1 cellular context compared by ENCODE assay signal in the genomic region with DNA sequence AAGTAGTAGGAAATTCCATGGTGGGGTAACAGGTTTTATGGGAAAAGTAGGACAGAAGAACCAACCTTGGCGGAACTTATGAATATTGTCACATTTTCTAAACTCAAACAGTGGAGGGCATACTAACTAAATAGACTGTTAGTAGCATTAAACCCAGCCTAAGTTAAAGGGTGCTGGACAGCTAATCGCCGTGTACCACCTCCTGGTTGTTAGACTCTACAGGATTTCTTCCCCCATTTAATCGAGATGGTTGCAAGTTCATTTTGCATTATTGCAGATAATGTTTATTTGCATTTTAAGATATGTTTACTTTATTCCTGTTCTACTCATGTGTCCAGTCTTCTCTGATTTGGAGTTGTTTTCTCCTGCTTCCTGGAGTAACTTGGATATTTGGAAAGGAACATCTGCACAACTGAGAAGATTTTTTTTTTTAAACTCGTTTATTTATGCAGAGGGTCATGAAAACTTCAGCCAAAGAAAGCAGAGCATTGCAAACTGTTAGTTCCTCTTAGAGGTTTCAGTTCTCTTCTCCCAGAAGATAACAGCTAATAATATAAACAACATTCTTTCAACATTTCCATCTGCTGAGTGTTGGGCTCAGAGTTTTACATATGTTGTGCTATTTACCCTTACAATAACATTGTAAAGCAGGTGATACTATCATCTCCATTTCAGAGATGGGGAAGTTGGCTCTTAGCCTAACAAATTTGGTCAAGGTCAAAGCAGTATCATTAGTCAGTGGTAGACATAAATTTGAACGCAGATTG.
TF ChIP-seq lines count a peak whose summit lies in the region.

No MANE protein-coding gene starts in this region.

TF ChIP-seq in HEK293, 187 proteins besides CTCF, POLR2A, EP300 and RAD21 (continued from another document and continues in another):
- TF ChIP-seq REST (tag by site-specific recombination; IDR thresholded peaks at IDR 0.05) (peak; percentile 71), ZNF843 (tag by site-specific recombination; IDR thresholded peaks at IDR 0.05) (peak; percentile 73), RBAK (tag by site-specific recombination; IDR thresholded peaks at IDR 0.05) (no peak), ZNF23 (tag by site-specific recombination; IDR thresholded peaks at IDR 0.05; ENCODE audit: borderline replicate concordance) (no peak), ZNF529 (tag by site-specific recombination; IDR thresholded peaks at IDR 0.05; ENCODE audit: insufficient replicate concordance) (no peak), ZEB2 (tag by site-specific recombination; IDR thresholded peaks at IDR 0.05) (no peak), ZNF133 (tag by site-specific recombination; IDR thresholded peaks at IDR 0.05) (peak; percentile 76; the same call in 1 of the 2 replicates), ZNF169 (tag by site-specific recombination; IDR thresholded peaks at IDR 0.05) (no peak), ZNF416 (tag by site-specific recombination; IDR thresholded peaks at IDR 0.05) (no peak), SETDB1 (IDR thresholded peaks at IDR 0.05; ENCODE audit: insufficient read length, low read length) (no peak), ZNF155 (tag by site-specific recombination; IDR thresholded peaks at IDR 0.05) (no peak), ZNF174 (tag by site-specific recombination; IDR thresholded peaks at IDR 0.05) (no peak), FEZF1 (tag by site-specific recombination; IDR thresholded peaks at IDR 0.05) (peak; percentile 51), BCL11A (tag by site-specific recombination; IDR thresholded peaks at IDR 0.05; ENCODE audit: low read depth) (no peak), SP3 (tag by site-specific recombination; IDR thresholded peaks at IDR 0.05) (no peak), ZNF76 (tag by site-specific recombination; IDR thresholded peaks at IDR 0.05; ENCODE audit: borderline replicate concordance, low read depth) (no peak), PBX3 (CRISPR knock-in tag; IDR thresholded peaks at IDR 0.05) (no peak), ZNF184 (tag by site-specific recombination; IDR thresholded peaks at IDR 0.05) (no peak), ZNF221 (tag by site-specific recombination; IDR thresholded peaks at IDR 0.05; ENCODE audit: borderline replicate concordance) (no peak), OSR2 (tag by site-specific recombination; IDR thresholded peaks at IDR 0.05) (no peak), ZNF354C (tag by site-specific recombination; IDR thresholded peaks at IDR 0.05; ENCODE audit: borderline replicate concordance, low read depth) (no peak), ZNF501 (tag by site-specific recombination; IDR thresholded peaks at IDR 0.05) (no peak), ZNF837 (tag by site-specific recombination; IDR thresholded peaks at IDR 0.05) (no peak), TRIM28 (IDR thresholded peaks at IDR 0.05; ENCODE audit: borderline replicate concordance, low read length) (no peak), ZNF48 (tag by site-specific recombination; IDR thresholded peaks at IDR 0.05) (no peak), ZNF449 (tag by site-specific recombination; IDR thresholded peaks at IDR 0.05) (peak; percentile 48; the same call in 1 of the 2 replicates), ZNF677 (tag by site-specific recombination; IDR thresholded peaks at IDR 0.05) (no peak), OVOL3 (tag by site-specific recombination; IDR thresholded peaks at IDR 0.05) (0 out of 2 replicates have a peak, but pooled peaks have one; percentile 58), ZNF366 (tag by site-specific recombination; conservative IDR thresholded peaks at IDR 0.05) (0 out of 2 replicates have a peak, but pooled peaks have one; percentile 21), ZBTB7A (tag by site-specific recombination; IDR thresholded peaks at IDR 0.05; ENCODE audit: low read depth) (no peak)
- TF ChIP-seq, protein P1, sequence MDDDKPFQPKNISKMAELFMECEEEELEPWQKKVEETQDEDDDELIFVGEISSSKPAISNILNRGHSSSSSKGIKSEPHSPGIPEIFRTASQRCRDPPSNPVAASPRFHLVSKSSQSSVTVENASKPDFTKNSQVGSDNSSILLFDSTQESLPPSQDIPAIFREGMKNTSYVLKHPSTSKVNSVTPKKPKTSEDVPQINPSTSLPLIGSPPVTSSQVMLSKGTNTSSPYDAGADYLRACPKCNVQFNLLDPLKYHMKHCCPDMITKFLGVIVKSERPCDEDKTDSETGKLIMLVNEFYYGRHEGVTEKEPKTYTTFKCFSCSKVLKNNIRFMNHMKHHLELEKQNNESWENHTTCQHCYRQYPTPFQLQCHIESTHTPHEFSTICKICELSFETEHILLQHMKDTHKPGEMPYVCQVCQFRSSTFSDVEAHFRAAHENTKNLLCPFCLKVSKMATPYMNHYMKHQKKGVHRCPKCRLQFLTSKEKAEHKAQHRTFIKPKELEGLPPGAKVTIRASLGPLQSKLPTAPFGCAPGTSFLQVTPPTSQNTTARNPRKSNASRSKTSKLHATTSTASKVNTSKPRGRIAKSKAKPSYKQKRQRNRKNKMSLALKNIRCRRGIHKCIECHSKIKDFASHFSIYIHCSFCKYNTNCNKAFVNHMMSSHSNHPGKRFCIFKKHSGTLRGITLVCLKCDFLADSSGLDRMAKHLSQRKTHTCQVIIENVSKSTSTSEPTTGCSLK (tag by site-specific recombination; IDR thresholded peaks at IDR 0.05): no peak
- TF ChIP-seq, protein P2, sequence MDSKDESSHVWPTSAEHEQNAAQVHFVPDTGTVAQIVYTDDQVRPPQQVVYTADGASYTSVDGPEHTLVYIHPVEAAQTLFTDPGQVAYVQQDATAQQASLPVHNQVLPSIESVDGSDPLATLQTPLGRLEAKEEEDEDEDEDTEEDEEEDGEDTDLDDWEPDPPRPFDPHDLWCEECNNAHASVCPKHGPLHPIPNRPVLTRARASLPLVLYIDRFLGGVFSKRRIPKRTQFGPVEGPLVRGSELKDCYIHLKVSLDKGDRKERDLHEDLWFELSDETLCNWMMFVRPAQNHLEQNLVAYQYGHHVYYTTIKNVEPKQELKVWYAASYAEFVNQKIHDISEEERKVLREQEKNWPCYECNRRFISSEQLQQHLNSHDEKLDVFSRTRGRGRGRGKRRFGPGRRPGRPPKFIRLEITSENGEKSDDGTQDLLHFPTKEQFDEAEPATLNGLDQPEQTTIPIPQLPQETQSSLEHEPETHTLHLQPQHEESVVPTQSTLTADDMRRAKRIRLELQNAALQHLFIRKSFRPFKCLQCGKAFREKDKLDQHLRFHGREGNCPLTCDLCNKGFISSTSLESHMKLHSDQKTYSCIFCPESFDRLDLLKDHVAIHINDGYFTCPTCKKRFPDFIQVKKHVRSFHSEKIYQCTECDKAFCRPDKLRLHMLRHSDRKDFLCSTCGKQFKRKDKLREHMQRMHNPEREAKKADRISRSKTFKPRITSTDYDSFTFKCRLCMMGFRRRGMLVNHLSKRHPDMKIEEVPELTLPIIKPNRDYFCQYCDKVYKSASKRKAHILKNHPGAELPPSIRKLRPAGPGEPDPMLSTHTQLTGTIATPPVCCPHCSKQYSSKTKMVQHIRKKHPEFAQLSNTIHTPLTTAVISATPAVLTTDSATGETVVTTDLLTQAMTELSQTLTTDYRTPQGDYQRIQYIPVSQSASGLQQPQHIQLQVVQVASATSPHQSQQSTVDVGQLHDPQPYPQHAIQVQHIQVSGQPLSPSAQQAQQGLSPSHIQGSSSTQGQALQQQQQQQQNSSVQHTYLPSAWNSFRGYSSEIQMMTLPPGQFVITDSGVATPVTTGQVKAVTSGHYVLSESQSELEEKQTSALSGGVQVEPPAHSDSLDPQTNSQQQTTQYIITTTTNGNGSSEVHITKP (tag by site-specific recombination; IDR thresholded peaks at IDR 0.05): 0 out of 2 replicates have a peak, but pooled peaks have one; percentile 38
- TF ChIP-seq, protein P3, sequence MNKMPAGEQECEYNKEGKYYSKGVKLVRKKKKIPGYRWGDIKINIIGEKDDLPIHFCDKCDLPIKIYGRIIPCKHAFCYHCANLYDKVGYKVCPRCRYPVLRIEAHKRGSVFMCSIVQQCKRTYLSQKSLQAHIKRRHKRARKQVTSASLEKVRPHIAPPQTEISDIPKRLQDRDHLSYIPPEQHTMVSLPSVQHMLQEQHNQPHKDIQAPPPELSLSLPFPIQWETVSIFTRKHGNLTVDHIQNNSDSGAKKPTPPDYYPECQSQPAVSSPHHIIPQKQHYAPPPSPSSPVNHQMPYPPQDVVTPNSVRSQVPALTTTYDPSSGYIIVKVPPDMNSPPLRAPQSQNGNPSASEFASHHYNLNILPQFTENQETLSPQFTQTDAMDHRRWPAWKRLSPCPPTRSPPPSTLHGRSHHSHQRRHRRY (tag by site-specific recombination; IDR thresholded peaks at IDR 0.05): no peak
- TF ChIP-seq, protein P4, sequence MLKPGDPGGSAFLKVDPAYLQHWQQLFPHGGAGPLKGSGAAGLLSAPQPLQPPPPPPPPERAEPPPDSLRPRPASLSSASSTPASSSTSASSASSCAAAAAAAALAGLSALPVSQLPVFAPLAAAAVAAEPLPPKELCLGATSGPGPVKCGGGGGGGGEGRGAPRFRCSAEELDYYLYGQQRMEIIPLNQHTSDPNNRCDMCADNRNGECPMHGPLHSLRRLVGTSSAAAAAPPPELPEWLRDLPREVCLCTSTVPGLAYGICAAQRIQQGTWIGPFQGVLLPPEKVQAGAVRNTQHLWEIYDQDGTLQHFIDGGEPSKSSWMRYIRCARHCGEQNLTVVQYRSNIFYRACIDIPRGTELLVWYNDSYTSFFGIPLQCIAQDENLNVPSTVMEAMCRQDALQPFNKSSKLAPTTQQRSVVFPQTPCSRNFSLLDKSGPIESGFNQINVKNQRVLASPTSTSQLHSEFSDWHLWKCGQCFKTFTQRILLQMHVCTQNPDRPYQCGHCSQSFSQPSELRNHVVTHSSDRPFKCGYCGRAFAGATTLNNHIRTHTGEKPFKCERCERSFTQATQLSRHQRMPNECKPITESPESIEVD (tag by site-specific recombination; IDR thresholded peaks at IDR 0.05): peak; percentile 63
- TF ChIP-seq, protein P5, sequence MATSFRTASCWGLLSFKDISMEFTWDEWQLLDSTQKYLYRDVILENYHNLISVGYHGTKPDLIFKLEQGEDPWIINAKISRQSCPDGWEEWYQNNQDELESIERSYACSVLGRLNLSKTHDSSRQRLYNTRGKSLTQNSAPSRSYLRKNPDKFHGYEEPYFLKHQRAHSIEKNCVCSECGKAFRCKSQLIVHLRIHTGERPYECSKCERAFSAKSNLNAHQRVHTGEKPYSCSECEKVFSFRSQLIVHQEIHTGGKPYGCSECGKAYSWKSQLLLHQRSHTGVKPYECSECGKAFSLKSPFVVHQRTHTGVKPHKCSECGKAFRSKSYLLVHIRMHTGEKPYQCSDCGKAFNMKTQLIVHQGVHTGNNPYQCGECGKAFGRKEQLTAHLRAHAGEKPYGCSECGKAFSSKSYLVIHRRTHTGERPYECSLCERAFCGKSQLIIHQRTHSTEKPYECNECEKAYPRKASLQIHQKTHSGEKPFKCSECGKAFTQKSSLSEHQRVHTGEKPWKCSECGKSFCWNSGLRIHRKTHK (tag by site-specific recombination; IDR thresholded peaks at IDR 0.05): no peak
- TF ChIP-seq, protein P6, sequence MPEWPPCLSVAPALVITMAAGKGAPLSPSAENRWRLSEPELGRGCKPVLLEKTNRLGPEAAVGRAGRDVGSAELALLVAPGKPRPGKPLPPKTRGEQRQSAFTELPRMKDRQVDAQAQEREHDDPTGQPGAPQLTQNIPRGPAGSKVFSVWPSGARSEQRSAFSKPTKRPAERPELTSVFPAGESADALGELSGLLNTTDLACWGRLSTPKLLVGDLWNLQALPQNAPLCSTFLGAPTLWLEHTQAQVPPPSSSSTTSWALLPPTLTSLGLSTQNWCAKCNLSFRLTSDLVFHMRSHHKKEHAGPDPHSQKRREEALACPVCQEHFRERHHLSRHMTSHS (tag by site-specific recombination; IDR thresholded peaks at IDR 0.05): no peak
